Comparison of ENCODE assay signal across 8 cellular contexts in the genomic region with DNA sequence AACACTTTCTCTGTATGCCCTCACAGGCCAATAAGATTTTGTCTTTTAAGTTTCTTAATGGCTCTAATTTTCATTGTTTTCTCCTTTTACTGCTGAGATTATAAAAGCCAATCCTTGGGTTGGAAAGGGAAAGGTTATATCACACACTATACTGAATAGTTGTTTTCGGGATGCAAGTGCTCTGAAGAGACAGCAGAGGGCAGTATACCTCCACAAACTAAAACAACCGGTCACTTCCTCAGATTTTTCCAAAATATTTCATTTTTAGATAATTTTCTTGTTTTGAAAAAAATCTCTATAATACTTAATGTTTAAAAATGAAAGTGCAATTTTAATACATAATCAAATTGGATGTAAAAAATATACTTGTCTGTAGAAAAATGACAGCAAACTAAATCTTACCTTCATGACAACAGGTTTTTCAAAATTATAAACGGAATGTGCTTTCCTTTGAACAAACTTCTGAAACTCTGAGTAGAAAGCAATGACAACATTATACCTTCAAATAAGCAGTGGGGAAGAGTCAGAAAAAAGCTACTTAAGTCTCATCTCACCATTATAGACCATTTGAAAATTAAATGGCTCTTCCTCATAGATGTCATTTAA.
DNase-seq lines count a peak whose midpoint lies in the region; ATAC-seq and TF ChIP-seq lines count a peak whose summit lies in the region.

No MANE protein-coding gene starts in this region.

- peaks cover 0 to 15% (median 14%) of the 10 kb centered on the region in 4 donors for H3K4me1 ChIP-seq in liver (ENCODE audit: control insufficient read depth in 4 of 4, insufficient read depth in 4 of 4, low read length in 3 of 4)

- H3K36me3 ChIP-seq in liver (ENCODE audit: control insufficient read depth in 4 of 4, insufficient read depth in 3 of 4, low read depth in 1 of 4, low read length in 3 of 4): peaks cover 0 to 12% (median 6%) of the 10 kb centered on the region in 4 donors

- H3K9me3 ChIP-seq in liver (ENCODE audit: control insufficient read depth in 4 of 4, low read length in 3 of 4): no peaks in the 10 kb centered on the region

- ATAC-seq in GM21619 (IDR thresholded peaks at IDR 0.05; ENCODE audit: unreplicated experiment) (peak; percentile 78), GM19395 (IDR thresholded peaks at IDR 0.05; ENCODE audit: unreplicated experiment) (no peak)

- H3K9ac ChIP-seq in liver (ENCODE audit: low read depth in 1 of 2, low read length in 2 of 2): no peak overlapping the region

- peak; percentile 86 to 87 for TF ChIP-seq RAD21 in liver (IDR thresholded peaks at IDR 0.05)

- peak; percentile 76 for TF ChIP-seq CTCF in cardiac fibroblast (IDR thresholded peaks at IDR 0.05; ENCODE audit: low read depth, low read length)
- TF ChIP-seq CTCF in liver (IDR thresholded peaks at IDR 0.05; ENCODE audit: low read depth, low read length, missing input control): peak; percentile 88

- no peak overlapping the region for H3K27ac ChIP-seq in liver (ENCODE audit: low read depth in 1 of 2, low read length in 2 of 2)

- WGBS in liver: 38% methylated on average over 3 of the region's 3 CpGs

- H3K4me3 ChIP-seq in cardiac fibroblast (replicated peaks in 1 of 2; ENCODE audit: low read depth in 2 of 2, low read length in 2 of 2) (no peak overlapping the region), liver (ENCODE audit: low read depth in 1 of 3, low read length in 3 of 3) (no peak overlapping the region)

- DNase-seq in Daoy (ENCODE audit: low read depth) (peak; percentile 7), NCI-H2196 (lab: John Stamatoyannopoulos, UW; ENCODE audit: unreplicated experiment) (peak; percentile 48), cardiac fibroblast (ENCODE audit: low read depth in 2 of 2) (peak; percentile 55 to 61), cerebellar nuclear complex (lab: John Stamatoyannopoulos, UW) (no peak), GM19240 (ENCODE audit: insufficient read length, low spot score) (no peak)

- no peaks in the 10 kb centered on the region for H3K27me3 ChIP-seq in liver (ENCODE audit: control insufficient read depth in 4 of 4, insufficient read depth in 4 of 4, low read length in 3 of 4)

TF ChIP-seq in liver, 16 proteins besides CTCF, POLR2A, EP300 and RAD21:
- no peak for TF ChIP-seq RXRA (IDR thresholded peaks at IDR 0.05)
- no peak for TF ChIP-seq SP1 (IDR thresholded peaks at IDR 0.05)
- no peak for TF ChIP-seq FOXA2 (IDR thresholded peaks at IDR 0.05)
- no peak for TF ChIP-seq HNF4G (IDR thresholded peaks at IDR 0.05)

Comparison
In these comparisons a context has a peak if more than half of its experiments do, and no peak if none do; other contexts are left out.
1. DNase-seq: peak in Daoy (single experiment), NCI-H2196 (single experiment) and cardiac fibroblast (2 of 2); none in cerebellar nuclear complex (0 of 2) and GM19240 (single experiment).